1 cellular context compared by ENCODE assay signal in genomic region chr6:29631209-29631810, GRCh38.
TF ChIP-seq lines count a peak whose summit lies in the region.

No MANE protein-coding gene starts in this region.

TF ChIP-seq in K562, 482 proteins besides CTCF, POLR2A, EP300 and RAD21 (continued from another document and continues in another):
- TF ChIP-seq AFF1 (IDR thresholded peaks at IDR 0.05; ENCODE audit: low read depth in 1 of 2, partially characterized antibody in 2 of 2) (peak in 1 of 2 experiments; percentile 48), TSC22D4 (tag; IDR thresholded peaks at IDR 0.05) (no peak), TRIM25 (IDR thresholded peaks at IDR 0.05; ENCODE audit: borderline replicate concordance) (no peak), ELF4 (CRISPR knock-in tag; IDR thresholded peaks at IDR 0.05) (peak; percentile 47; the same call in 1 of the 2 replicates), HEY1 (CRISPR knock-in tag; IDR thresholded peaks at IDR 0.05; ENCODE audit: borderline replicate concordance) (no peak), PHF8 (IDR thresholded peaks at IDR 0.05; ENCODE audit: borderline replicate concordance, low read length) (peak; percentile 57; the same call in 1 of the 2 replicates), C11orf30 (IDR thresholded peaks at IDR 0.05; ENCODE audit: low read depth) (peak; percentile 95), EGR1 (conservative IDR thresholded peaks at IDR 0.05) (peak; percentile 24; the same call in 1 of the 2 replicates), ATF1 (CRISPR knock-in tag; IDR thresholded peaks at IDR 0.05) (no peak), ATF1 (tag; IDR thresholded peaks at IDR 0.05) (no peak), RBM17 (IDR thresholded peaks at IDR 0.05; ENCODE audit: borderline replicate concordance, low read depth, low read length) (no peak), STAT5A (IDR thresholded peaks at IDR 0.05; ENCODE audit: borderline replicate concordance, low read length) (no peak), SREBF1 (IDR thresholded peaks at IDR 0.05; ENCODE audit: borderline replicate concordance, low read depth, low read length) (no peak), HDAC8 (tag; IDR thresholded peaks at IDR 0.05) (no peak), SP2 (IDR thresholded peaks at IDR 0.05; ENCODE audit: extremely low read depth, low read depth, low read length, poor library complexity, severe bottlenecking) (no peak), TOE1 (IDR thresholded peaks at IDR 0.05; ENCODE audit: borderline replicate concordance) (no peak), TOE1 (CRISPR knock-in tag; IDR thresholded peaks at IDR 0.05; ENCODE audit: borderline replicate concordance, low read depth) (no peak), FOXK2 (conservative IDR thresholded peaks at IDR 0.05 in 1 of 2, IDR thresholded peaks at IDR 0.05 in 1 of 2; ENCODE audit: low read depth in 2 of 2) (no peak; a peak in 1 of 4 replicates), TRIM24 (IDR thresholded peaks at IDR 0.05) (no peak), ARID2 (IDR thresholded peaks at IDR 0.05) (no peak), POLR2AphosphoS5 (IDR thresholded peaks at IDR 0.05; ENCODE audit: control insufficient read depth, insufficient read depth, low read depth, low read length) (no peak), OTX1 (CRISPR knock-in tag; IDR thresholded peaks at IDR 0.05) (0 out of 2 replicates have a peak, but pooled peaks have one; percentile 52), EHMT2 (IDR thresholded peaks at IDR 0.05) (peak; percentile 21; the same call in 1 of the 2 replicates), BDP1 (IDR thresholded peaks at IDR 0.05; ENCODE audit: insufficient read depth, insufficient read length) (no peak), TFAM (CRISPR knock-in tag; conservative IDR thresholded peaks at IDR 0.05) (no peak), GMEB1 (CRISPR knock-in tag; IDR thresholded peaks at IDR 0.05) (no peak), BRF1 (IDR thresholded peaks at IDR 0.05; ENCODE audit: borderline replicate concordance, extremely low read depth, insufficient read length) (no peak), KAT2B (IDR thresholded peaks at IDR 0.05; ENCODE audit: low read depth, low read length) (no peak), KDM2B (CRISPR knock-in tag; IDR thresholded peaks at IDR 0.05) (no peak), ETV1 (tag; conservative IDR thresholded peaks at IDR 0.05; ENCODE audit: low read depth) (no peak), ZNF518B (CRISPR knock-in tag; IDR thresholded peaks at IDR 0.05) (no peak), ZNF280B (CRISPR knock-in tag; IDR thresholded peaks at IDR 0.05) (no peak), HDAC6 (IDR thresholded peaks at IDR 0.05; ENCODE audit: low read depth, low read length) (no peak), ETS1 (conservative IDR thresholded peaks at IDR 0.05; ENCODE audit: control insufficient read depth, low read depth, low read length) (no peak), ELK3 (CRISPR knock-in tag; IDR thresholded peaks at IDR 0.05) (no peak), NCOA1 (IDR thresholded peaks at IDR 0.05; ENCODE audit: low read depth) (peak; percentile 21; the same call in 1 of the 2 replicates), HDAC3 (IDR thresholded peaks at IDR 0.05; ENCODE audit: borderline replicate concordance, partially characterized antibody) (no peak), MYNN (IDR thresholded peaks at IDR 0.05) (no peak), MYNN (CRISPR knock-in tag; IDR thresholded peaks at IDR 0.05) (no peak), PHB (CRISPR knock-in tag; IDR thresholded peaks at IDR 0.05) (no peak), SMAD2 (IDR thresholded peaks at IDR 0.05; ENCODE audit: low read depth, low read length) (no peak), SOX6 (IDR thresholded peaks at IDR 0.05) (no peak), ZNF668 (CRISPR knock-in tag; IDR thresholded peaks at IDR 0.05) (no peak), PTRF (tag; IDR thresholded peaks at IDR 0.05) (no peak), FOS (IDR thresholded peaks at IDR 0.05; ENCODE audit: extremely low read depth, insufficient read length) (no peak), ATF2 (CRISPR knock-in tag; IDR thresholded peaks at IDR 0.05) (no peak), ARID1B (IDR thresholded peaks at IDR 0.05) (peak; percentile 59)
